ENCODE assay signal across 1 cellular context in genomic region chr5:154842689-154843530, GRCh38.
TF ChIP-seq lines count a peak whose summit lies in the region.

No MANE protein-coding gene starts in this region.

TF ChIP-seq in HepG2, 621 proteins besides CTCF, POLR2A, EP300 and RAD21 (continued from another document and continues in another):
- TF ChIP-seq SOX13 (IDR thresholded peaks at IDR 0.05) = peak; percentile 68; the same call in 1 of the 2 replicates
- TF ChIP-seq SOX13 (CRISPR knock-in tag; conservative IDR thresholded peaks at IDR 0.05 in 1 of 2, IDR thresholded peaks at IDR 0.05 in 1 of 2) = peak in 1 of 2 experiments; percentile 93; a peak in 2 of 4 replicates
- TF ChIP-seq DNMT3B (CRISPR knock-in tag; conservative IDR thresholded peaks at IDR 0.05) = no peak
- TF ChIP-seq ZNF274 (CRISPR knock-in tag; IDR thresholded peaks at IDR 0.05) = no peak
- no peak for TF ChIP-seq NR1H2 (CRISPR knock-in tag; IDR thresholded peaks at IDR 0.05; ENCODE audit: borderline replicate concordance, low read depth)
- no peak; the same call in 1 of the 2 replicates for TF ChIP-seq ZNF460 (CRISPR knock-in tag; IDR thresholded peaks at IDR 0.05; ENCODE audit: borderline replicate concordance)
- TF ChIP-seq ZNF530 (CRISPR knock-in tag; IDR thresholded peaks at IDR 0.05; ENCODE audit: low read depth) = no peak
- TF ChIP-seq ETV5 (CRISPR knock-in tag; IDR thresholded peaks at IDR 0.05; ENCODE audit: borderline replicate concordance) = peak; percentile 94
- TF ChIP-seq ZNF7 (CRISPR knock-in tag; IDR thresholded peaks at IDR 0.05) = peak; percentile 33; the same call in 1 of the 2 replicates
- TF ChIP-seq RELA (CRISPR knock-in tag; IDR thresholded peaks at IDR 0.05) = no peak
- no peak for TF ChIP-seq FOXO4 (CRISPR knock-in tag; conservative IDR thresholded peaks at IDR 0.05)
- no peak for TF ChIP-seq MYC (CRISPR knock-in tag; IDR thresholded peaks at IDR 0.05; ENCODE audit: borderline replicate concordance)
- TF ChIP-seq ZNF292 (CRISPR knock-in tag; IDR thresholded peaks at IDR 0.05; ENCODE audit: borderline replicate concordance, low read depth) = peak; percentile 23; the same call in 1 of the 2 replicates
- no peak for TF ChIP-seq RBAK (CRISPR knock-in tag; IDR thresholded peaks at IDR 0.05)
- peak; percentile 48; the same call in 1 of the 2 replicates for TF ChIP-seq THAP11 (CRISPR knock-in tag; IDR thresholded peaks at IDR 0.05)
- no peak for TF ChIP-seq EZH2 (conservative IDR thresholded peaks at IDR 0.05; ENCODE audit: low read depth, low read length)
- no peak for TF ChIP-seq MLXIP (CRISPR knock-in tag; IDR thresholded peaks at IDR 0.05; ENCODE audit: borderline replicate concordance)
- TF ChIP-seq ZNF792 (CRISPR knock-in tag; IDR thresholded peaks at IDR 0.05) = peak; percentile 77; the same call in 1 of the 2 replicates
- no peak for TF ChIP-seq ZXDC (CRISPR knock-in tag; IDR thresholded peaks at IDR 0.05)
- peak; percentile 87 for TF ChIP-seq SKIL (CRISPR knock-in tag; IDR thresholded peaks at IDR 0.05; ENCODE audit: borderline replicate concordance)
- TF ChIP-seq ELF1 (CRISPR knock-in tag; IDR thresholded peaks at IDR 0.05) = no peak; the same call in 1 of the 2 replicates
- TF ChIP-seq TBX2 (CRISPR knock-in tag; IDR thresholded peaks at IDR 0.05; ENCODE audit: borderline replicate concordance) = peak; percentile 100
- no peak for TF ChIP-seq THAP8 (CRISPR knock-in tag; IDR thresholded peaks at IDR 0.05; ENCODE audit: borderline replicate concordance)
- TF ChIP-seq ZNF549 (CRISPR knock-in tag; IDR thresholded peaks at IDR 0.05) = no peak
- no peak for TF ChIP-seq ZNF260 (CRISPR knock-in tag; IDR thresholded peaks at IDR 0.05; ENCODE audit: borderline replicate concordance, low read depth)
- peak; percentile 98 for TF ChIP-seq AHDC1 (CRISPR knock-in tag; IDR thresholded peaks at IDR 0.05; ENCODE audit: borderline replicate concordance)
- TF ChIP-seq ZNF816 (CRISPR knock-in tag; IDR thresholded peaks at IDR 0.05; ENCODE audit: borderline replicate concordance) = 0 out of 2 replicates have a peak, but pooled peaks have one; percentile 58
- TF ChIP-seq PRDM4 (CRISPR knock-in tag; IDR thresholded peaks at IDR 0.05; ENCODE audit: borderline replicate concordance) = no peak
- no peak for TF ChIP-seq ZNF800 (CRISPR knock-in tag; IDR thresholded peaks at IDR 0.05)
- 0 out of 2 replicates have a peak, but pooled peaks have one; percentile 58 for TF ChIP-seq ZNF564 (CRISPR knock-in tag; IDR thresholded peaks at IDR 0.05)
- TF ChIP-seq ZNF740 (CRISPR knock-in tag; IDR thresholded peaks at IDR 0.05) = no peak
- no peak for TF ChIP-seq ZFP82 (CRISPR knock-in tag; IDR thresholded peaks at IDR 0.05; ENCODE audit: borderline replicate concordance)
- no peak for TF ChIP-seq SYNCRIP (IDR thresholded peaks at IDR 0.05; ENCODE audit: insufficient read depth, low read depth, low read length)
